ENCODE assay signal across 9 cellular contexts in genomic region chr7:101953248-101953819, GRCh38.
DNase-seq lines count a peak whose midpoint lies in the region; ATAC-seq, FAIRE-seq and TF ChIP-seq lines count a peak whose summit lies in the region.
"Had no signal": no experiment of that assay in that cellular context is flagged by ENCODE, and none has a peak within 500 bp of the region (broad histone marks: within the 10 kb centered on the region; RNA-seq: fewer than 3 reads in every experiment).

No MANE protein-coding gene starts in this region.

- peaks cover 46% of the 10 kb centered on the region for H3K4me1 ChIP-seq in GM12878 (ENCODE audit: control insufficient read depth, insufficient read depth, low read length)

- H2AFZ ChIP-seq in GM12878 (ENCODE audit: control insufficient read depth, low read depth, low read length) = no peak overlapping the region

- FAIRE-seq in GM12878 (lab: Jason Lieb, UNC) = peak; percentile 84

- RAD21 ChIA-PET in GM12878 (lab: Charles Lee; ENCODE audit: unreplicated experiment) = interaction anchor here (1.1 to 4.6 kb wide), 7 partner anchors 12 to 78 kb away, joined by 3 to 28 read pairs (median 6); no protein-coding TSS in a partner anchor

- no peaks in the 10 kb centered on the region for H3K27me3 ChIP-seq in GM12878 (replicated peaks in 1 of 2; ENCODE audit: control insufficient read depth in 2 of 2, insufficient read depth in 2 of 2, low read length in 1 of 2)

- no peak for TF ChIP-seq POLR2A in GM12878 (IDR thresholded peaks at IDR 0.05; ENCODE audit: low read depth, low read length)

- no peaks in the 10 kb centered on the region for H4K20me1 ChIP-seq in GM12878 (ENCODE audit: control insufficient read depth, insufficient read depth)

- DNase-seq in ELF-1 (ENCODE audit: low read depth, low spot score) (peak; percentile 67), GM12878 (ENCODE audit: low read depth, low spot score) (peak; percentile 48), non-pigmented ciliary epithelial cell (ENCODE audit: low read depth) (peak; percentile 56), left lobe of liver (ENCODE audit: low spot score) (no peak), H4 (ENCODE audit: low spot score) (no peak), DMS 273 (lab: John Stamatoyannopoulos, UW; ENCODE audit: unreplicated experiment) (no peak), OCI-M2 (lab: John Stamatoyannopoulos, UW; ENCODE audit: unreplicated experiment) (no peak)

- H3K4me2 ChIP-seq in GM12878 (ENCODE audit: control insufficient read depth, insufficient read depth) = peak overlapping the region; percentile 19; the same call in 1 of the 2 replicates
- H3K4me2 ChIP-seq: KMS-11 had no signal

- SMC1A ChIA-PET in GM12878 (lab: Charles Lee; ENCODE audit: uncharacterized antibody, unreplicated experiment) = interaction anchor here (0.7 to 3.8 kb wide), 15 partner anchors 11 to 213 kb away, joined by 3 to 11 read pairs (median 4); no protein-coding TSS in a partner anchor

- POLR2A ChIA-PET in GM12878 (lab: Charles Lee) = interaction anchor here (0.6 to 3.8 kb wide), 5 partner anchors 12 to 75 kb away, joined by 3 to 27 read pairs (median 4); no protein-coding TSS in a partner anchor

- 16% methylated on average over 14 of the region's 14 CpGs for whole genome bisulfite sequencing in GM12878 (ENCODE audit: insufficient coverage, insufficient replicate concordance, low lambda C conversion rate, missing lambda C conversion rate)

- peaks cover 6% of the 10 kb centered on the region for H3K79me2 ChIP-seq in GM12878 (ENCODE audit: control insufficient read depth, insufficient read depth, low read length)

- TF ChIP-seq RAD21 in GM12878 (IDR thresholded peaks at IDR 0.05; ENCODE audit: insufficient read depth, low read depth, low read length) = 0 out of 2 replicates have a peak, but pooled peaks have one; percentile 6

- H3K27ac ChIP-seq in GM12878 (ENCODE audit: control insufficient read depth, insufficient read depth) = peak overlapping the region; percentile 33
- H3K27ac ChIP-seq: KMS-11 had no signal

- CTCF ChIA-PET in GM12878 (lab: Yijun Ruan, JAX) = interaction anchor here (1.1 to 1.2 kb wide), 3 partner anchors 19 to 35 kb away, joined by 3 to 4 read pairs (median 3); no protein-coding TSS in a partner anchor

- peak; percentile 51 for ATAC-seq in HG03039 (IDR thresholded peaks at IDR 0.05; ENCODE audit: unreplicated experiment)
- ATAC-seq in GM12878 = peak; percentile 82
- ATAC-seq in left lobe of liver = no peak

- H3K36me3 ChIP-seq in GM12878 (ENCODE audit: control insufficient read depth in 2 of 2, insufficient read depth in 2 of 2, low read length in 1 of 2) = peaks cover 0 to 3% of the 10 kb centered on the region in 2 experiments; a peak in 3 of 4 replicates

- no peaks in the 10 kb centered on the region for H3K9me3 ChIP-seq in GM12878 (replicated peaks; ENCODE audit: control insufficient read depth, insufficient read depth, low read length)

- intact Hi-C loops in GM12878 (cut with micrococcal nuclease; ENCODE audit: unreplicated experiment) = loop anchor here (10.0 kb wide), 1 partner anchor 209 kb away; no protein-coding TSS in a partner anchor

- in situ Hi-C loops in GM12878 (cut with MboI) = no loop called here

- no peak overlapping the region for H3K9ac ChIP-seq in GM12878 (ENCODE audit: control insufficient read depth, insufficient read depth, low read length)
- H3K9ac ChIP-seq: KMS-11 had no signal

- no peak for TF ChIP-seq CTCF in GM12878 (IDR thresholded peaks at IDR 0.05 in 2 of 3, conservative IDR thresholded peaks at IDR 0.05 in 1 of 3; ENCODE audit: control insufficient read depth in 2 of 3, extremely low read depth in 1 of 3, insufficient read depth in 1 of 3, low read depth in 3 of 3, low read length in 3 of 3)

- TSS peak; percentile 21 for BruUV-seq in GM12878 (replicated peaks; lab: Mats Ljungman, UMichigan)

- TF ChIP-seq EP300 in GM12878 (IDR thresholded peaks at IDR 0.05; ENCODE audit: borderline replicate concordance in 1 of 2, control insufficient read depth in 1 of 2, low read depth in 2 of 2, low read length in 2 of 2) = no peak

- no peak overlapping the region for H3K4me3 ChIP-seq in GM12878

TF ChIP-seq in GM12878, 131 proteins besides CTCF, POLR2A, EP300 and RAD21 (continues in another document):
- no peak for TF ChIP-seq ATF3 (IDR thresholded peaks at IDR 0.05; ENCODE audit: borderline replicate concordance, extremely low read depth, low read depth, low read length)
- TF ChIP-seq ELK1 (IDR thresholded peaks at IDR 0.05; ENCODE audit: low read depth, low read length) = no peak
- 0 out of 4 replicates have a peak, but pooled peaks of 1 of the 2 experiments have one; percentile 11 for TF ChIP-seq ETV6 (conservative IDR thresholded peaks at IDR 0.05 in 1 of 2, IDR thresholded peaks at IDR 0.05 in 1 of 2; ENCODE audit: borderline replicate concordance in 1 of 2, low read depth in 1 of 2)
- TF ChIP-seq SIX5 (IDR thresholded peaks at IDR 0.05; ENCODE audit: low read depth, low read length, severe bottlenecking) = no peak
- TF ChIP-seq ZNF592 (IDR thresholded peaks at IDR 0.05) = no peak
- TF ChIP-seq POLR2AphosphoS5 (IDR thresholded peaks at IDR 0.05; ENCODE audit: low read length) = no peak
- TF ChIP-seq KLF5 (IDR thresholded peaks at IDR 0.05; ENCODE audit: partially characterized antibody) = no peak
- TF ChIP-seq MLLT1 (IDR thresholded peaks at IDR 0.05) = no peak
- peak; percentile 70; the same call in 1 of the 2 replicates for TF ChIP-seq JUND (IDR thresholded peaks at IDR 0.05; ENCODE audit: low read depth, low read length)
- peak; percentile 68; the same call in 1 of the 2 replicates for TF ChIP-seq SPI1 (IDR thresholded peaks at IDR 0.05; ENCODE audit: borderline replicate concordance, insufficient read depth, low read depth, low read length)
- TF ChIP-seq MEF2A (IDR thresholded peaks at IDR 0.05; ENCODE audit: insufficient read depth, low read depth, low read length) = peak; percentile 84
- no peak for TF ChIP-seq CBX3 (IDR thresholded peaks at IDR 0.05; ENCODE audit: borderline replicate concordance, low read depth)
- TF ChIP-seq EZH2 (IDR thresholded peaks at IDR 0.05; ENCODE audit: borderline replicate concordance, control insufficient read depth, low read depth, low read length) = no peak

Comparison
In these comparisons a context has a peak if more than half of its experiments do, and no peak if none do; other contexts are left out.
1. DNase-seq: peak in ELF-1 (single experiment), GM12878 (single experiment) and non-pigmented ciliary epithelial cell (single experiment); none in left lobe of liver (single experiment), H4 (single experiment), DMS 273 (single experiment) and OCI-M2 (single experiment).